Comparison of ENCODE assay signal across 11 cellular contexts in genomic region chr2:62708751-62709150, GRCh38. TPM values are rescaled to one million over a fixed set of nuclear protein-coding genes. Genes with fewer than 3 reads are reported as not detected.
DNase-seq lines count a peak whose midpoint lies in the region; ATAC-seq and TF ChIP-seq lines count a peak whose summit lies in the region.
"Had no signal": no experiment of that assay in that cellular context is flagged by ENCODE, and none has a peak within 500 bp of the region (broad histone marks: within the 10 kb centered on the region; RNA-seq: fewer than 3 reads in every experiment).

No MANE protein-coding gene starts in this region.

- TF ChIP-seq EP300 in sigmoid colon (IDR thresholded peaks at IDR 0.05): no peak

- DNase-seq in DND-41 (no peak), foreskin fibroblast (no peak), sigmoid colon (no peak), GM10266 (ENCODE audit: extremely low spot score) (no peak), NCI-H526 (lab: John Stamatoyannopoulos, UW) (no peak), NOMO-1 (lab: John Stamatoyannopoulos, UW; ENCODE audit: unreplicated experiment in 2 of 2) (no peak)
- no peak for DNase-seq in stimulated activated CD4-positive, alpha-beta T cell treated with anti-CD3 and anti-CD28 coated beads, Interleukin-4, amount 100 ng/mL, for 1 hour
- DNase-seq: cerebellar nuclear complex, NCI-H2029 treated with DMSO at 0.1 percent for 48 hours had no signal

- H3F3A ChIP-seq in SU-DHL-6 (ENCODE audit: insufficient read depth): no peaks in the 10 kb centered on the region

- peak overlapping the region in 1 of 2 experiments; percentile 19; a peak in 1 of 4 replicates for H3K4me3 ChIP-seq in DND-41 (ENCODE audit: low read depth in 1 of 2, low read length in 2 of 2)
- no peak overlapping the region for H3K4me3 ChIP-seq in SU-DHL-6 (ENCODE audit: insufficient read depth, low read length, poor library complexity, severe bottlenecking)
- peak overlapping the region; percentile 78 to 94 for H3K4me3 ChIP-seq in foreskin fibroblast (ENCODE audit: low read depth in 1 of 2, low read length in 2 of 2)
- peak overlapping the region; percentile 4 to 98 (median 94) for H3K4me3 ChIP-seq in sigmoid colon

- H4K20me1 ChIP-seq in DND-41 (ENCODE audit: insufficient read depth, low read length) (no peaks in the 10 kb centered on the region), SU-DHL-6 (ENCODE audit: low read depth, low read length) (no peaks in the 10 kb centered on the region)

- ATAC-seq in DND-41 (ENCODE audit: insufficient read depth, low read depth): no peak
- ATAC-seq: sciatic nerve had no signal

- TF ChIP-seq CTCF in DND-41 (IDR thresholded peaks at IDR 0.05; ENCODE audit: borderline replicate concordance, extremely low read depth, low read length, poor library complexity, severe bottlenecking) (no peak), SU-DHL-6 (IDR thresholded peaks at IDR 0.05; ENCODE audit: insufficient read depth, low read length, poor library complexity, severe bottlenecking) (no peak), foreskin fibroblast (IDR thresholded peaks at IDR 0.05; ENCODE audit: low read depth, low read length) (no peak), sigmoid colon (IDR thresholded peaks at IDR 0.05) (no peak), GM10266 (IDR thresholded peaks at IDR 0.05; ENCODE audit: control insufficient read depth, insufficient read depth, low read depth, missing control alignments) (no peak)

- H3K9ac ChIP-seq in DND-41 (ENCODE audit: low read depth, low read length): 0 out of 2 replicates have a peak overlapping the region, but pooled peaks have one; percentile 1
- H3K9ac ChIP-seq in SU-DHL-6 (ENCODE audit: low read length): no peak overlapping the region

- H2AFZ ChIP-seq in DND-41 (ENCODE audit: low read depth, low read length) (no peak overlapping the region), SU-DHL-6 (ENCODE audit: low read depth, low read length, severe bottlenecking) (no peak overlapping the region)

- H3K4me1 ChIP-seq in DND-41 (ENCODE audit: insufficient read depth, low read length) (peaks cover 69% of the 10 kb centered on the region), sigmoid colon (peaks cover 0 to 84% (median 49%) of the 10 kb centered on the region in 4 donors)

- peak overlapping the region; percentile 81 for H3K4me2 ChIP-seq in DND-41 (ENCODE audit: insufficient read depth, low read length)
- peak overlapping the region; percentile 94 for H3K4me2 ChIP-seq in SU-DHL-6 (ENCODE audit: low read depth, low read length, poor library complexity, severe bottlenecking)

- H3K9me3 ChIP-seq in DND-41 (ENCODE audit: insufficient read depth, low read length, severe bottlenecking) (no peaks in the 10 kb centered on the region), SU-DHL-6 (ENCODE audit: insufficient read depth, low read length) (no peaks in the 10 kb centered on the region), sigmoid colon (no peaks in the 10 kb centered on the region)

- intact Hi-C loops in sigmoid colon (cut with DNase I): loop anchor here (5.0 to 10.0 kb wide), 2 partner anchors 134 to 251 kb away; no protein-coding TSS in a partner anchor

- H3K36me3 ChIP-seq in DND-41 (ENCODE audit: insufficient read depth, low read length) (peaks cover 27% of the 10 kb centered on the region), SU-DHL-6 (ENCODE audit: low read length) (no peaks in the 10 kb centered on the region; the same call in 1 of the 2 replicates), sigmoid colon (no peaks in the 10 kb centered on the region)

- 88 to 96% methylated on average over 1 of the region's 1 CpG for WGBS in sigmoid colon, 2 donors

- peaks cover 75% of the 10 kb centered on the region for H3K79me2 ChIP-seq in DND-41 (ENCODE audit: insufficient read depth, low read length)
- H3K79me2 ChIP-seq in SU-DHL-6 (ENCODE audit: insufficient read depth, low read length): peaks cover 17% of the 10 kb centered on the region

- TF ChIP-seq POLR2A in sigmoid colon (IDR thresholded peaks at IDR 0.05): no peak

- no peak overlapping the region for H3K27ac ChIP-seq in DND-41 (ENCODE audit: low read length)
- no peak overlapping the region for H3K27ac ChIP-seq in SU-DHL-6 (ENCODE audit: low read depth, low read length)
- H3K27ac ChIP-seq in sigmoid colon: peak overlapping the region in 1 of 4 donors; percentile 98

- no peaks in the 10 kb centered on the region for H3K9me2 ChIP-seq in SU-DHL-6 (replicated peaks; ENCODE audit: insufficient read depth, low read length)

- H3K27me3 ChIP-seq in DND-41 (ENCODE audit: insufficient read depth, low read length, poor library complexity) (no peaks in the 10 kb centered on the region), SU-DHL-6 (ENCODE audit: low read length) (no peaks in the 10 kb centered on the region), sigmoid colon (no peaks in the 10 kb centered on the region)

RNA-seq across cellular contexts. Expression of gene EHBP1, which starts 3.2 kb away (rescaled TPM):
- total RNA-seq in sigmoid colon: 100 to 1,000 TPM; 121 to 161 (median 153) TPM
- polyA plus RNA-seq in sigmoid colon: 10 to 100 TPM; 12.7 to 16.8 (median 13.2) TPM
